ENCODE assay signal across 13 cellular contexts in the genomic region with DNA sequence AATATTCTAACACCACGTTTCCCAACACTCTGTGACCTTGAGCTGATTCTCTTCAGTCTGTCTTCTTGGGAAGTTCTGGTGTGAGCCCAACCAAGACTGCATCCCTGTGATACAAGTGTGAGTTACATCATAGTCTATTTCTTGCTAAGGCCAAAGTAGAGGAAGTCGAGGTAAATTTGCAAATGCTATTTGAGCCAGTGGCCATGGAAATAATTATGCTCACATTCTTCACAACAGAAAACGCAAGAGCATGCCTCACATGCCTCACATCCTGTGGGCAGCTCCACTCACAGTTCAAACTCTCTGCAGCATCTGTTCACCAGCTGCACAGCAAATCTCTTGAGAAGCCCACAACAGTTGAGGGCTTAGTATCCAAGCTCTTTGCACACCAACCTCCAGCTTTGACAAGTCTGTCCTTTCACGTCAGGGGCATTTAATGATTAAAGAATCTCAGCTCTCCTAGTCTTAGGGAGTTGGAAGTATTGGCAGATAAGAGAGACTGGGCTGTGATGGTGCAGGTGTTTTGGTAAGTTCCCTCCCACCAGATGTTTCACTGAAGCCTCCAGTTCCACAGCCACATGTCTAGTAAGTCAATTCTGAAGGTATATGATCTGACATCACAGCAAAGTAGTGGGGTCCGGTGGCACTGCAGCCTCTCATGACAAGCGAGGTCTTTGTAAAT.
DNase-seq lines count a peak whose midpoint lies in the region; ATAC-seq and TF ChIP-seq lines count a peak whose summit lies in the region.
"Had no signal": no experiment of that assay in that cellular context is flagged by ENCODE, and none has a peak within 500 bp of the region (broad histone marks: within the 10 kb centered on the region; RNA-seq: fewer than 3 reads in every experiment).

No MANE protein-coding gene starts in this region.

- no peaks in the 10 kb centered on the region for H4K20me1 ChIP-seq in fibroblast of lung (ENCODE audit: control insufficient read depth, extremely low read depth, insufficient read depth, low read length)

- peak; percentile 6 for DNase-seq in activated CD4-positive, alpha-beta T cell treated with anti-CD3 and anti-CD28 coated beads for 36 hours
- no peak for DNase-seq in activated CD4-positive, alpha-beta T cell treated with anti-CD3 and anti-CD28 coated beads, Interleukin-2, amount 50 U/mL, for 4 hours
- DNase-seq in HT1080 (ENCODE audit: low read depth) (peak; percentile 89), fibroblast of lung (ENCODE audit: low read depth in 2 of 2) (peak; percentile 78 to 99), KBM-7 (no peak), putamen (ENCODE audit: low spot score) (no peak), progenitor cell of endocrine pancreas (ENCODE audit: low spot score, unreplicated experiment) (no peak)
- no peak for DNase-seq in stimulated activated naive B cell treated with anti-CD40 and anti-IgM and Interleukin-4, amounts not matched to agents 10 μg/mL and 1 μg/mL and 100 μg/mL, for 72 hours
- DNase-seq: activated CD4-positive, alpha-beta T cell treated with anti-CD3 and anti-CD28 coated beads, Interleukin-2, amount 10 ng/mL, durations not matched to agents 7 days and 5 days; AML-193; amygdala; uterus had no signal

- no peaks in the 10 kb centered on the region for H3K79me2 ChIP-seq in fibroblast of lung (ENCODE audit: control insufficient read depth, insufficient read depth, low read length)

- CTCF ChIA-PET in activated CD4-positive, alpha-beta T cell treated with anti-CD3 and anti-CD28 coated beads for 36 hours (lab: Charles Lee) = interaction anchor here (0.6 kb wide), 2 partner anchors 68 to 250 kb away, joined by 3 read pairs; no protein-coding TSS in a partner anchor

- in situ Hi-C loops in KBM-7 (cut with MboI; ENCODE audit: low pct_unique_long_range_greater_than_20kb, low sequenced_read_pairs) = no loop called here

- H3K9me3 ChIP-seq in fibroblast of lung (ENCODE audit: control insufficient read depth, insufficient read depth, low read depth, low read length) = no peaks in the 10 kb centered on the region
- H3K9me3 ChIP-seq: uterus had no signal

- TF ChIP-seq CTCF in fibroblast of lung (conservative IDR thresholded peaks at IDR 0.05 in 1 of 2, IDR thresholded peaks at IDR 0.05 in 1 of 2; ENCODE audit: low read depth in 1 of 2, low read length in 2 of 2) (no peak), progenitor cell of endocrine pancreas (IDR thresholded peaks at IDR 0.05; ENCODE audit: unreplicated experiment) (no peak)

- H3K27me3 ChIP-seq in fibroblast of lung (ENCODE audit: control insufficient read depth, insufficient read depth, low read length) = no peaks in the 10 kb centered on the region
- H3K27me3 ChIP-seq: uterus had no signal

- no peak overlapping the region for H3K4me3 ChIP-seq in fibroblast of lung (replicated peaks in 1 of 4; ENCODE audit: control extremely low read depth in 1 of 4, insufficient read depth in 1 of 4, low read depth in 3 of 4, low read length in 4 of 4)
- H3K4me3 ChIP-seq: uterus had no signal

- no peaks in the 10 kb centered on the region for H3K36me3 Mint-ChIP-seq in activated CD4-positive, alpha-beta T cell treated with anti-CD3 and anti-CD28 coated beads for 36 hours (ENCODE audit: low read depth)
- H3K36me3 Mint-ChIP-seq in stimulated activated naive B cell treated with anti-CD40 and anti-IgM and Interleukin-4, amounts not matched to agents 10 μg/mL and 1 μg/mL and 100 μg/mL, for 72 hours = no peaks in the 10 kb centered on the region
- H3K36me3 Mint-ChIP-seq in progenitor cell of endocrine pancreas (ENCODE audit: insufficient read depth) = no peaks in the 10 kb centered on the region
- H3K36me3 Mint-ChIP-seq: natural killer cell treated with Interleukin-12 subunit alpha and Interleukin-12 subunit beta and Interleukin-15 and Interleukin-18, amount 100 ng/mL, for 72 hours had no signal

- no peaks in the 10 kb centered on the region for H3K36me3 ChIP-seq in fibroblast of lung (ENCODE audit: control insufficient read depth, insufficient read depth, low read length)
- H3K36me3 ChIP-seq: uterus had no signal

- H3K4me1 Mint-ChIP-seq in activated CD4-positive, alpha-beta T cell treated with anti-CD3 and anti-CD28 coated beads for 36 hours = no peaks in the 10 kb centered on the region
- H3K4me1 Mint-ChIP-seq in stimulated activated naive B cell treated with anti-CD40 and anti-IgM and Interleukin-4, amounts not matched to agents 10 μg/mL and 1 μg/mL and 100 μg/mL, for 72 hours = no peaks in the 10 kb centered on the region
- no peaks in the 10 kb centered on the region for H3K4me1 Mint-ChIP-seq in progenitor cell of endocrine pancreas (ENCODE audit: low read depth)
- H3K4me1 Mint-ChIP-seq: activated CD4-positive, alpha-beta T cell treated with anti-CD3 and anti-CD28 coated beads, Interleukin-2, amount 10 ng/mL, durations not matched to agents 7 days and 5 days had no signal

- POLR2A ChIA-PET in activated CD4-positive, alpha-beta T cell treated with anti-CD3 and anti-CD28 coated beads for 36 hours (lab: Charles Lee) = no interaction called here

- no peak overlapping the region for H3K27ac Mint-ChIP-seq in activated CD4-positive, alpha-beta T cell treated with anti-CD3 and anti-CD28 coated beads for 36 hours
- H3K27ac Mint-ChIP-seq in stimulated activated naive B cell treated with anti-CD40 and anti-IgM and Interleukin-4, amounts not matched to agents 10 μg/mL and 1 μg/mL and 100 μg/mL, for 72 hours = no peak overlapping the region
- no peak overlapping the region for H3K27ac Mint-ChIP-seq in progenitor cell of endocrine pancreas
- H3K27ac Mint-ChIP-seq: activated CD4-positive, alpha-beta T cell treated with anti-CD3 and anti-CD28 coated beads, Interleukin-2, amount 10 ng/mL, durations not matched to agents 7 days and 5 days; natural killer cell treated with Interleukin-12 subunit alpha and Interleukin-12 subunit beta and Interleukin-15 and Interleukin-18, amount 100 ng/mL, for 72 hours had no signal

- no peak overlapping the region for H2AFZ ChIP-seq in fibroblast of lung (ENCODE audit: low read length)

- no peaks in the 10 kb centered on the region for H3K9me3 Mint-ChIP-seq in activated CD4-positive, alpha-beta T cell treated with anti-CD3 and anti-CD28 coated beads for 36 hours (ENCODE audit: low read depth)
- no peaks in the 10 kb centered on the region for H3K9me3 Mint-ChIP-seq in stimulated activated naive B cell treated with anti-CD40 and anti-IgM and Interleukin-4, amounts not matched to agents 10 μg/mL and 1 μg/mL and 100 μg/mL, for 72 hours
- H3K9me3 Mint-ChIP-seq in progenitor cell of endocrine pancreas (ENCODE audit: low read depth) = no peaks in the 10 kb centered on the region
- H3K9me3 Mint-ChIP-seq: activated CD4-positive, alpha-beta T cell treated with anti-CD3 and anti-CD28 coated beads, Interleukin-2, amount 10 ng/mL, durations not matched to agents 7 days and 5 days; natural killer cell treated with Interleukin-12 subunit alpha and Interleukin-12 subunit beta and Interleukin-15 and Interleukin-18, amount 100 ng/mL, for 72 hours had no signal

- no peak overlapping the region for H3K9ac ChIP-seq in fibroblast of lung (ENCODE audit: insufficient read depth, low read length)

- H3K27me3 Mint-ChIP-seq in activated CD4-positive, alpha-beta T cell treated with anti-CD3 and anti-CD28 coated beads for 36 hours = peaks cover 10% of the 10 kb centered on the region
- H3K27me3 Mint-ChIP-seq in stimulated activated naive B cell treated with anti-CD40 and anti-IgM and Interleukin-4, amounts not matched to agents 10 μg/mL and 1 μg/mL and 100 μg/mL, for 72 hours = peaks cover 4 to 39% of the 10 kb centered on the region in 2 donors
- peaks cover 24% of the 10 kb centered on the region for H3K27me3 Mint-ChIP-seq in progenitor cell of endocrine pancreas

- H3K4me3 Mint-ChIP-seq in activated CD4-positive, alpha-beta T cell treated with anti-CD3 and anti-CD28 coated beads for 36 hours = no peak overlapping the region
- H3K4me3 Mint-ChIP-seq in stimulated activated naive B cell treated with anti-CD40 and anti-IgM and Interleukin-4, amounts not matched to agents 10 μg/mL and 1 μg/mL and 100 μg/mL, for 72 hours = no peak overlapping the region
- no peak overlapping the region for H3K4me3 Mint-ChIP-seq in progenitor cell of endocrine pancreas (ENCODE audit: low read depth)
- H3K4me3 Mint-ChIP-seq: activated CD4-positive, alpha-beta T cell treated with anti-CD3 and anti-CD28 coated beads, Interleukin-2, amount 10 ng/mL, durations not matched to agents 7 days and 5 days; natural killer cell treated with Interleukin-12 subunit alpha and Interleukin-12 subunit beta and Interleukin-15 and Interleukin-18, amount 100 ng/mL, for 72 hours had no signal

- ATAC-seq in activated CD4-positive, alpha-beta T cell treated with anti-CD3 and anti-CD28 coated beads for 36 hours = peak; percentile 33
- ATAC-seq in stimulated activated naive B cell treated with anti-CD40 and anti-IgM and Interleukin-4, amounts not matched to agents 10 μg/mL and 1 μg/mL and 100 μg/mL, for 72 hours (replicated peaks) = peak; percentile 29 to 50

- H3K27ac ChIP-seq in fibroblast of lung (ENCODE audit: insufficient read depth, low read length) = peak overlapping the region; percentile 60
- H3K27ac ChIP-seq: uterus had no signal

- intact Hi-C loops in activated CD4-positive, alpha-beta T cell treated with anti-CD3 and anti-CD28 coated beads for 36 hours (cut with DNase I, micrococcal nuclease) = no loop called here

- no peak overlapping the region for H3K4me2 ChIP-seq in fibroblast of lung (ENCODE audit: extremely low read depth, insufficient read depth, low read length)

- peaks cover 9% of the 10 kb centered on the region for H3K4me1 ChIP-seq in fibroblast of lung (ENCODE audit: control insufficient read depth, extremely low read depth, insufficient read depth, low read length)
- H3K4me1 ChIP-seq: uterus had no signal

Comparison
In these comparisons a context has a peak if more than half of its experiments do, and no peak if none do; other contexts are left out.
1. DNase-seq: peak in activated CD4-positive, alpha-beta T cell treated with anti-CD3 and anti-CD28 coated beads for 36 hours (single experiment), HT1080 (single experiment) and fibroblast of lung (2 of 2); none in activated CD4-positive, alpha-beta T cell treated with anti-CD3 and anti-CD28 coated beads, Interleukin-2, amount 50 U/mL, for 4 hours (0 of 2), stimulated activated naive B cell treated with anti-CD40 and anti-IgM and Interleukin-4, amounts not matched to agents 10 μg/mL and 1 μg/mL and 100 μg/mL, for 72 hours (single experiment), KBM-7 (single experiment), putamen (single experiment) and progenitor cell of endocrine pancreas (single experiment).